In genomic region chr11:64916848-64917662, GRCh38 we compare ENCODE assay signal across 8 cellular contexts. TPM values are rescaled to one million over a fixed set of nuclear protein-coding genes. Genes with fewer than 3 reads are reported as not detected.
DNase-seq lines count a peak whose midpoint lies in the region; ATAC-seq and TF ChIP-seq lines count a peak whose summit lies in the region.

Gene ATG2A (minus strand): TSS chr11:64917209. CDS start chr11:64917135, 74 bp downstream.

- H3K9ac ChIP-seq in skeletal muscle tissue (ENCODE audit: low read depth in 1 of 3, low read length in 3 of 3): peak within 1 kb of the TSS; percentile 95 to 99 (median 98)

- H3K79me2 ChIP-seq in ACC112 (ENCODE audit: control insufficient read depth, insufficient read depth, low read length, unreplicated experiment): peaks cover 10% of the 10 kb centered on the region

- H3K27ac ChIP-seq in ACC112 (ENCODE audit: low read depth, low read length): peak within 1 kb of the TSS; percentile 46
- peak within 1 kb of the TSS; percentile 91 for H3K27ac ChIP-seq in VCaP
- H3K27ac ChIP-seq in breast epithelium: peak within 1 kb of the TSS; percentile 85
- H3K27ac ChIP-seq in skeletal muscle tissue (ENCODE audit: low read depth, low read length): peak within 1 kb of the TSS; percentile 69

- TF ChIP-seq POLR2A in breast epithelium (IDR thresholded peaks at IDR 0.05): peak; percentile 62

- H3K4me1 ChIP-seq in ACC112 (ENCODE audit: control insufficient read depth, insufficient read depth, low read length, unreplicated experiment): no peaks in the 10 kb centered on the region
- H3K4me1 ChIP-seq in breast epithelium: peaks cover 0 to 9% of the 10 kb centered on the region in 2 donors
- peaks cover 21 to 34% (median 24%) of the 10 kb centered on the region in 3 donors for H3K4me1 ChIP-seq in skeletal muscle tissue (ENCODE audit: control insufficient read depth in 3 of 3, insufficient read depth in 3 of 3, low read length in 3 of 3)

- no peaks in the 10 kb centered on the region for H3K27me3 ChIP-seq in ACC112 (ENCODE audit: insufficient read depth, low read length)
- no peaks in the 10 kb centered on the region for H3K27me3 ChIP-seq in breast epithelium
- H3K27me3 ChIP-seq in skeletal muscle tissue (ENCODE audit: control insufficient read depth in 3 of 3, insufficient read depth in 3 of 3, low read length in 3 of 3): no peaks in the 10 kb centered on the region

- TF ChIP-seq CTCF in VCaP (conservative IDR thresholded peaks at IDR 0.05) (no peak), breast epithelium (IDR thresholded peaks at IDR 0.05) (no peak)

- peak within 1 kb of the TSS; percentile 97 for H2AFZ ChIP-seq in ACC112 (ENCODE audit: low read length, unreplicated experiment)

- H3K9me3 ChIP-seq in breast epithelium: no peaks in the 10 kb centered on the region
- H3K9me3 ChIP-seq in iPS-18c (ENCODE audit: control insufficient read depth, insufficient read depth, low read length): no peaks in the 10 kb centered on the region
- H3K9me3 ChIP-seq in skeletal muscle tissue (ENCODE audit: control insufficient read depth in 3 of 3, low read length in 3 of 3): no peaks in the 10 kb centered on the region

- intact Hi-C loops in breast epithelium (cut with DNase I; ENCODE audit: low total_unique reads): no loop called here

- DNase-seq in NCI-H2196 treated with DMSO at 0.1 percent for 48 hours (lab: John Stamatoyannopoulos, UW; ENCODE audit: unreplicated experiment) (peak; percentile 98), breast epithelium (ENCODE audit: low spot score in 2 of 2) (peak; percentile 99)

- no peaks in the 10 kb centered on the region for H3K36me3 ChIP-seq in ACC112 (ENCODE audit: insufficient read depth, low read length)
- no peaks in the 10 kb centered on the region for H3K36me3 ChIP-seq in breast epithelium
- peaks cover 20 to 23% (median 22%) of the 10 kb centered on the region in 3 donors for H3K36me3 ChIP-seq in skeletal muscle tissue (ENCODE audit: control insufficient read depth in 3 of 3, insufficient read depth in 3 of 3, low read length in 3 of 3)

- H3K4me3 ChIP-seq in ACC112 (ENCODE audit: low read depth, low read length) (peak within 1 kb of the TSS; percentile 85), breast epithelium (peak within 1 kb of the TSS; percentile 85 to 97 (median 96)), iPS-18c (ENCODE audit: insufficient read depth, low read depth, low read length) (peak within 1 kb of the TSS; percentile 89), skeletal muscle tissue (ENCODE audit: low read length in 3 of 3) (peak within 1 kb of the TSS; percentile 91 to 100 (median 97))

- ATAC-seq in GM18870 (IDR thresholded peaks at IDR 0.05; ENCODE audit: unreplicated experiment) (peak; percentile 91), HG03135 (IDR thresholded peaks at IDR 0.05; ENCODE audit: unreplicated experiment) (peak; percentile 91)

RNA-seq across cellular contexts. Expression of gene ATG2A, which starts in this region (rescaled TPM):
- total RNA-seq in breast epithelium (10 to 100 TPM; 20.0 to 22.1 (median 21.2) TPM), skeletal muscle tissue (3.1 TPM)

Comparison
In these comparisons a context has a peak if more than half of its experiments do, and no peak if none do; other contexts are left out.
1. Peak in every context shown above with its lines: DNase-seq, ATAC-seq, H3K4me3 ChIP-seq and H3K27ac ChIP-seq.